ENCODE assay signal across 12 cellular contexts in the genomic region with DNA sequence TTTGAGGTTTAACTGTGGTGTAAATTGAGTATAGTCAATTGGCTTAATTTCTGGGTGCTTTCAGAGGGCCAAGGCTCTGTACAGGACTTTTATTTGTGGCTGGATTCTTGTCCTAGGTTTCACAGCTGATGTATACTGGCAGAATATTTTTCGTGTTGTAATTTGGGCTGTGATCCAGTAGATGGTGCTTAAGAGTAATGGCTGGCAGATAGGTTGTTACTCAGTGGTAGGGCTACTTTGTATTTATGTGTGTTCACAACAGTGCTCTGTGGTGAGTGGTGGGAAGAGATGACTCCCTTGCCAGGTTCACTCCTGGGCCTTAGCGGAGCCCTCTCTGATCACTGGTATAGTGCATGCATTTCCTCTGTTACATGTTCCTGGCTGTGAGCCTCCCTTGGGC. TPM values are rescaled to one million over a fixed set of nuclear protein-coding genes. Genes with fewer than 3 reads are reported as not detected.
DNase-seq lines count a peak whose midpoint lies in the region; ATAC-seq, FAIRE-seq and TF ChIP-seq lines count a peak whose summit lies in the region.
"Had no signal": no experiment of that assay in that cellular context is flagged by ENCODE, and none has a peak within 500 bp of the region (broad histone marks: within the 10 kb centered on the region; RNA-seq: fewer than 3 reads in every experiment).

No MANE protein-coding gene starts in this region.

- POLR2A ChIA-PET in GM12878 (lab: Charles Lee), result no interaction called here

- TF ChIP-seq RAD21 in GM12878 (IDR thresholded peaks at IDR 0.05; ENCODE audit: insufficient read depth, low read depth, low read length), result peak; percentile 39

- no peaks in the 10 kb centered on the region for H4K20me1 ChIP-seq in GM12878 (ENCODE audit: control insufficient read depth, insufficient read depth)
- no peaks in the 10 kb centered on the region for H4K20me1 ChIP-seq in osteoblast (ENCODE audit: insufficient read depth, low read length)

- FAIRE-seq in GM12878 (lab: Jason Lieb, UNC), result no peak

- peak; percentile 13; the same call in 1 of the 2 replicates for TF ChIP-seq CTCF in LNCAP (IDR thresholded peaks at IDR 0.05)
- peak; percentile 2 to 37 (median 23); a peak in 3 of 6 replicates for TF ChIP-seq CTCF in GM12878 (IDR thresholded peaks at IDR 0.05 in 2 of 3, conservative IDR thresholded peaks at IDR 0.05 in 1 of 3; ENCODE audit: control insufficient read depth in 2 of 3, extremely low read depth in 1 of 3, insufficient read depth in 1 of 3, low read depth in 3 of 3, low read length in 3 of 3)
- TF ChIP-seq CTCF in osteoblast (IDR thresholded peaks at IDR 0.05; ENCODE audit: extremely low read depth, low read depth, low read length), result peak; percentile 26
- no peak for TF ChIP-seq CTCF in psoas muscle (IDR thresholded peaks at IDR 0.05)

- H3K4me2 ChIP-seq in GM12878 (ENCODE audit: control insufficient read depth, insufficient read depth) (no peak overlapping the region), osteoblast (ENCODE audit: insufficient read depth, low read length) (no peak overlapping the region)

- RAD21 ChIA-PET in GM12878 (lab: Charles Lee; ENCODE audit: unreplicated experiment), result interaction anchor here (0.5 kb wide), 1 partner anchor 628 kb away, joined by 3 read pairs; no protein-coding TSS in a partner anchor

- ATAC-seq in GM12878, result no peak
- no peak for ATAC-seq in psoas muscle

- H3K27ac ChIP-seq in GM12878 (ENCODE audit: control insufficient read depth, insufficient read depth) (no peak overlapping the region), osteoblast (ENCODE audit: low read depth, low read length) (no peak overlapping the region), psoas muscle (no peak overlapping the region)
- H3K27ac ChIP-seq: neutrophil, upper lobe of left lung had no signal

- in situ Hi-C loops in GM12878 (cut with MboI), result no loop called here

- WGBS in GM12878 (ENCODE audit: insufficient coverage, insufficient replicate concordance, low lambda C conversion rate, missing lambda C conversion rate), result 28% methylated on average over 2 of the region's 2 CpGs
- 72 to 85% (median 85%) methylated on average over 2 of the region's 2 CpGs for WGBS in psoas muscle, 3 donors

- no peaks in the 10 kb centered on the region for H3K36me3 ChIP-seq in GM12878 (ENCODE audit: control insufficient read depth in 2 of 2, insufficient read depth in 2 of 2, low read length in 1 of 2)
- H3K36me3 ChIP-seq in osteoblast (ENCODE audit: insufficient read depth, low read length), result no peaks in the 10 kb centered on the region
- H3K36me3 ChIP-seq in psoas muscle (ENCODE audit: insufficient read depth in 1 of 2, low read depth in 1 of 2), result no peaks in the 10 kb centered on the region
- H3K36me3 ChIP-seq: neutrophil, upper lobe of left lung had no signal

- no TSS peak for BruUV-seq in GM12878 (replicated peaks; lab: Mats Ljungman, UMichigan)

- H3K79me2 ChIP-seq in GM12878 (ENCODE audit: control insufficient read depth, insufficient read depth, low read length) (no peaks in the 10 kb centered on the region), osteoblast (ENCODE audit: insufficient read depth, low read length) (no peaks in the 10 kb centered on the region)

- TF ChIP-seq POLR2A in GM12878 (IDR thresholded peaks at IDR 0.05; ENCODE audit: low read depth, low read length), result no peak

- CTCF ChIA-PET in GM12878 (lab: Yijun Ruan, JAX), result interaction anchor here (1.3 kb wide), 1 partner anchor 12 kb away, joined by 3 read pairs; no protein-coding TSS in a partner anchor

- no peak overlapping the region for H3K9ac ChIP-seq in GM12878 (ENCODE audit: control insufficient read depth, insufficient read depth, low read length)

- TF ChIP-seq EP300 in GM12878 (IDR thresholded peaks at IDR 0.05; ENCODE audit: borderline replicate concordance in 1 of 2, control insufficient read depth in 1 of 2, low read depth in 2 of 2, low read length in 2 of 2), result no peak

- SMC1A ChIA-PET in GM12878 (lab: Charles Lee; ENCODE audit: uncharacterized antibody, unreplicated experiment), result no interaction called here

- H3K4me3 ChIP-seq in GM12878 (no peak overlapping the region), osteoblast (ENCODE audit: insufficient read depth, low read length) (no peak overlapping the region), psoas muscle (no peak overlapping the region)
- H3K4me3 ChIP-seq: upper lobe of left lung had no signal

- intact Hi-C loops in GM12878 (cut with micrococcal nuclease; ENCODE audit: unreplicated experiment) (no loop called here), psoas muscle (cut with DNase I) (no loop called here)

- H3K27me3 ChIP-seq in GM12878 (replicated peaks in 1 of 2; ENCODE audit: control insufficient read depth in 2 of 2, insufficient read depth in 2 of 2, low read length in 1 of 2) (no peaks in the 10 kb centered on the region; a peak in 1 of 4 replicates), osteoblast (ENCODE audit: insufficient read depth, low read length) (peaks cover 4% of the 10 kb centered on the region), psoas muscle (ENCODE audit: insufficient read depth in 3 of 3, low read length in 2 of 3) (no peaks in the 10 kb centered on the region)
- H3K27me3 ChIP-seq: neutrophil, upper lobe of left lung had no signal

- no peak overlapping the region for H2AFZ ChIP-seq in GM12878 (ENCODE audit: control insufficient read depth, low read depth, low read length)
- H2AFZ ChIP-seq in osteoblast (ENCODE audit: low read length), result no peak overlapping the region

- H3K9me3 ChIP-seq in GM12878 (replicated peaks; ENCODE audit: control insufficient read depth, insufficient read depth, low read length) (no peaks in the 10 kb centered on the region; the same call in 2 of the 3 replicates), osteoblast (ENCODE audit: low read depth, low read length) (no peaks in the 10 kb centered on the region), psoas muscle (no peaks in the 10 kb centered on the region)
- H3K9me3 ChIP-seq: neutrophil had no signal

- H3K4me1 ChIP-seq in GM12878 (ENCODE audit: control insufficient read depth, insufficient read depth, low read length), result no peaks in the 10 kb centered on the region
- no peaks in the 10 kb centered on the region for H3K4me1 ChIP-seq in osteoblast (ENCODE audit: insufficient read depth, low read length)
- H3K4me1 ChIP-seq in psoas muscle, result no peaks in the 10 kb centered on the region
- H3K4me1 ChIP-seq: upper lobe of left lung had no signal

- DNase-seq in SHP77 treated with DMSO at 0.1 percent for 48 hours (lab: John Stamatoyannopoulos, UW) (peak; percentile 13), SHP77 (lab: John Stamatoyannopoulos, UW) (no peak), GM12878 (ENCODE audit: low read depth, low spot score) (no peak), osteoblast (ENCODE audit: insufficient read length, low spot score, missing footprints) (no peak), psoas muscle (no peak), superior temporal gyrus (ENCODE audit: extremely low spot score) (no peak), NCI-H2081 (lab: John Stamatoyannopoulos, UW) (no peak)
- DNase-seq: GOT3; stimulated activated CD4-positive, alpha-beta T cell treated with anti-CD3 and anti-CD28 coated beads, Interleukin-12 subunit alpha, Interleukin-12 subunit beta, amount 100 ng/mL, for 4 hours; upper lobe of left lung had no signal

TF ChIP-seq in GM12878, 131 proteins besides CTCF, POLR2A, EP300 and RAD21 (continues in another document):
- TF ChIP-seq IRF4 (IDR thresholded peaks at IDR 0.05; ENCODE audit: low read depth, low read length), result no peak
- TF ChIP-seq, protein P1, sequence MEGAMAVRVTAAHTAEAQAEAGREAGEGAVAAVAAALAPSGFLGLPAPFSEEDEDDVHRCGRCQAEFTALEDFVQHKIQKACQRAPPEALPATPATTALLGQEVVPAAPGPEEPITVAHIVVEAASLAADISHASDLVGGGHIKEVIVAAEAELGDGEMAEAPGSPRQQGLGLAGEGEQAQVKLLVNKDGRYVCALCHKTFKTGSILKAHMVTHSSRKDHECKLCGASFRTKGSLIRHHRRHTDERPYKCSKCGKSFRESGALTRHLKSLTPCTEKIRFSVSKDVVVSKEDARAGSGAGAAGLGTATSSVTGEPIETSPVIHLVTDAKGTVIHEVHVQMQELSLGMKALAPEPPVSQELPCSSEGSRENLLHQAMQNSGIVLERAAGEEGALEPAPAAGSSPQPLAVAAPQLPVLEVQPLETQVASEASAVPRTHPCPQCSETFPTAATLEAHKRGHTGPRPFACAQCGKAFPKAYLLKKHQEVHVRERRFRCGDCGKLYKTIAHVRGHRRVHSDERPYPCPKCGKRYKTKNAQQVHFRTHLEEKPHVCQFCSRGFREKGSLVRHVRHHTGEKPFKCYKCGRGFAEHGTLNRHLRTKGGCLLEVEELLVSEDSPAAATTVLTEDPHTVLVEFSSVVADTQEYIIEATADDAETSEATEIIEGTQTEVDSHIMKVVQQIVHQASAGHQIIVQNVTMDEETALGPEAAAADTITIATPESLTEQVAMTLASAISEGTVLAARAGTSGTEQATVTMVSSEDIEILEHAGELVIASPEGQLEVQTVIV (IDR thresholded peaks at IDR 0.05; ENCODE audit: borderline replicate concordance, partially characterized antibody), result no peak
- TF ChIP-seq ZNF207 (IDR thresholded peaks at IDR 0.05; ENCODE audit: borderline replicate concordance), result no peak
- TF ChIP-seq BMI1 (IDR thresholded peaks at IDR 0.05; ENCODE audit: borderline replicate concordance), result no peak

RNA-seq across cellular contexts. Expression of a gene that starts 34.5 kb away (rescaled TPM):
- 1.0 and 2.1 TPM in 2 replicates for total RNA-seq in GM12878 (2013; cell fraction: nucleolus; rRNA removed)
- 0.62 and 0.82 TPM in 2 replicates for total RNA-seq in GM12878 (2014; rRNA removed)
- 0.46 and 0.58 TPM in 2 replicates for total RNA-seq in GM12878 (2014; rRNA removed; fragmentation: Illumina TruSeq; extraction: Trizol)
- 0.66 and 0.74 TPM in 2 replicates for total RNA-seq in GM12878 (2021)
- polyA plus RNA-seq in GM12878 (2011; ENCODE audit: low read depth), result not detected
- polyA plus RNA-seq in GM12878 (2011; rRNA removed), result 2.0 and 3.1 TPM in 2 replicates
- 2.4 TPM in 2 replicates for polyA plus RNA-seq in GM12878 (2011; cell fraction: cytosol; rRNA removed)
- 2.0 TPM in 2 replicates for polyA plus RNA-seq in GM12878 (2011; cell fraction: nucleus; rRNA removed)
- 0.07 TPM in 1 of 2 replicates, not detected in the other for polyA plus RNA-seq in GM12878 (2012)
- polyA plus RNA-seq in GM12878 (2014; fragmentation: Illumina TruSeq; extraction: Trizol), result 0.46 and 0.72 TPM in 2 replicates
- polyA plus RNA-seq in GM12878 (2014; fragmentation: Nextera tagmentation; extraction: Ambion mirVana), result under 1 TPM; 0.08 to 0.26 TPM
- 0.32 and 1.5 TPM in 2 replicates for polyA plus RNA-seq in GM12878 (2014; rRNA removed)
- polyA plus RNA-seq in GM12878 (2016; fragmentation: Nextera tagmentation; extraction: Ambion mirVana), result under 1 TPM; 0.04 to 0.29 TPM
- polyA minus RNA-seq in GM12878 (2011; rRNA and poly(A)+ RNA removed), result 1.2 and 1.6 TPM in 2 replicates
- polyA minus RNA-seq in GM12878 (2011; cell fraction: cytosol; rRNA and poly(A)+ RNA removed), result 1.5 and 2.3 TPM in 2 replicates
- 0.85 and 0.96 TPM in 2 replicates for polyA minus RNA-seq in GM12878 (2011; cell fraction: nucleus; rRNA and poly(A)+ RNA removed)
- 2.1 and 2.5 TPM in 2 replicates for total RNA-seq in osteoblast
- 1 to 10 TPM in 1 of 4 donors, under 1 TPM in 3; 0.13 to 1.0 (median 0.38) TPM for total RNA-seq in psoas muscle
- polyA plus RNA-seq in psoas muscle, result under 1 TPM; 0.03 to 0.06 (median 0.04) TPM
